Comparison of ENCODE assay signal across 9 cellular contexts in genomic region chr10:88110355-88110754, GRCh38.
DNase-seq lines count a peak whose midpoint lies in the region; ATAC-seq, FAIRE-seq and TF ChIP-seq lines count a peak whose summit lies in the region.
"Had no signal": no experiment of that assay in that cellular context is flagged by ENCODE, and none has a peak within 500 bp of the region (broad histone marks: within the 10 kb centered on the region; RNA-seq: fewer than 3 reads in every experiment).

No MANE protein-coding gene starts in this region.

- no peak overlapping the region for H3K4me3 ChIP-seq in adrenal gland
- H3K4me3 ChIP-seq: SK-N-MC had no signal

- peaks cover 0 to 4% of the 10 kb centered on the region in 2 donors for H3K9me3 Mint-ChIP-seq in stimulated activated naive CD8-positive, alpha-beta T cell treated with anti-CD3 and anti-CD28 coated beads, Interleukin-15, amount 100 ng/mL, for 72 hours

- ATAC-seq in stimulated activated naive CD8-positive, alpha-beta T cell treated with anti-CD3 and anti-CD28 coated beads, Interleukin-15, amount 100 ng/mL, for 72 hours: peak; percentile 59
- ATAC-seq in GM18505 (IDR thresholded peaks at IDR 0.05; ENCODE audit: unreplicated experiment) (no peak), HG03442 (IDR thresholded peaks at IDR 0.05; ENCODE audit: unreplicated experiment) (no peak)

- peaks cover 9% of the 10 kb centered on the region for H3K27me3 Mint-ChIP-seq in stimulated activated naive CD8-positive, alpha-beta T cell treated with anti-CD3 and anti-CD28 coated beads, Interleukin-15, amount 100 ng/mL, for 72 hours

- peak; percentile 62 for DNase-seq in H54 (ENCODE audit: insufficient read length, low spot score)
- peak; percentile 73 for DNase-seq in RKO (ENCODE audit: low spot score)
- DNase-seq in fibroblast of peridontal ligament (ENCODE audit: extremely low read depth): peak; percentile 30
- DNase-seq in stimulated activated naive CD8-positive, alpha-beta T cell treated with anti-CD3 and anti-CD28 coated beads, Interleukin-15, amount 100 ng/mL, for 72 hours: no peak
- DNase-seq in NCI-H2196 (lab: John Stamatoyannopoulos, UW; ENCODE audit: unreplicated experiment): no peak
- DNase-seq in adrenal gland: no peak

- peak; percentile 96 for FAIRE-seq in H54 (lab: Jason Lieb, UNC)

- no peak overlapping the region for H3K27ac Mint-ChIP-seq in stimulated activated naive CD8-positive, alpha-beta T cell treated with anti-CD3 and anti-CD28 coated beads, Interleukin-15, amount 100 ng/mL, for 72 hours

- H3K27ac ChIP-seq in adrenal gland: no peak overlapping the region
- H3K27ac ChIP-seq: SK-N-MC had no signal

- intact Hi-C loops in adrenal gland (cut with DNase I): loop anchor here (5.0 to 10.0 kb wide), 2 partner anchors 246 to 258 kb away; partner anchors contain the start of genes KLLN (in 1 of the 2) and PTEN (in 1 of the 2)

- H3K9me3 ChIP-seq in adrenal gland (replicated peaks in 1 of 3): no peaks in the 10 kb centered on the region

- H3K4me1 Mint-ChIP-seq in stimulated activated naive CD8-positive, alpha-beta T cell treated with anti-CD3 and anti-CD28 coated beads, Interleukin-15, amount 100 ng/mL, for 72 hours: peaks cover 33% of the 10 kb centered on the region

- TF ChIP-seq CTCF in adrenal gland (IDR thresholded peaks at IDR 0.05): no peak

- no peak overlapping the region for H3K4me3 Mint-ChIP-seq in stimulated activated naive CD8-positive, alpha-beta T cell treated with anti-CD3 and anti-CD28 coated beads, Interleukin-15, amount 100 ng/mL, for 72 hours

- no peaks in the 10 kb centered on the region for H3K4me1 ChIP-seq in adrenal gland (replicated peaks in 1 of 2)

- no peaks in the 10 kb centered on the region for H3K27me3 ChIP-seq in adrenal gland

- no peak for TF ChIP-seq POLR2A in H54 (IDR thresholded peaks at IDR 0.05; ENCODE audit: low read depth, low read length)
- TF ChIP-seq POLR2A in GM18505 (IDR thresholded peaks at IDR 0.05; ENCODE audit: borderline replicate concordance, extremely low read depth, insufficient read depth, insufficient read length): no peak
- no peak for TF ChIP-seq POLR2A in adrenal gland (IDR thresholded peaks at IDR 0.05)

- no peaks in the 10 kb centered on the region for H3K36me3 ChIP-seq in adrenal gland (replicated peaks in 1 of 2)

Comparison
In these comparisons a context has a peak if more than half of its experiments do, and no peak if none do; other contexts are left out.
1. DNase-seq: peak in H54 (single experiment), RKO (single experiment) and fibroblast of peridontal ligament (single experiment); none in stimulated activated naive CD8-positive, alpha-beta T cell treated with anti-CD3 and anti-CD28 coated beads, Interleukin-15, amount 100 ng/mL, for 72 hours (0 of 2), NCI-H2196 (single experiment) and adrenal gland (0 of 7).